In the genomic region with DNA sequence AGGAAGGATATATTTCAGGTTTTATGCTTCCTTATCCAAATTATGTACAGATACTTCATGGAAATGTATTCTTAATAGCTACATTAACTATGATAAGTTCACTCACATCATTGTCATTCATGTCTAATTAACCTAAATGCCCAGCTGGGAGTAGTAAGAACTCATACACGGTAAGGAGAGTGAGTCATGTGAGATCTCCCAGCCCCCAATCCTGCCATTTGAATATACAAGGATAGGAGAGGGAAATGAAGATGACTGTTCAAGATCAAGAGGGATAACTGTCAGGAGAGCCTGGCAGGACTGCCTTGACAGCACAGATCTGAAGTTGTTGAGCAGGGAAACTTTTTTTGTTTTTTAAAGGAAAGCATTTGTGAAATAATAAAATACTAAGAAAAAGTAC, we compare ENCODE assay signal across 26 cellular contexts.
"Had no signal": no experiment of that assay in that cellular context is flagged by ENCODE, and none has a peak within 500 bp of the region (broad histone marks: within the 10 kb centered on the region; RNA-seq: fewer than 3 reads in every experiment).

No MANE protein-coding gene starts in this region.

- DNase-seq: activated CD4-positive, alpha-beta memory T cell treated with anti-CD3 and anti-CD28 coated beads for 36 hours; activated CD4-positive, alpha-beta T cell treated with anti-CD3 and anti-CD28 coated beads for 48 hours; activated CD8-positive, alpha-beta memory T cell treated with anti-CD3 and anti-CD28 coated beads, Interleukin-2, amount 50 U/mL, for 48 hours; activated gamma-delta T cell; activated naive CD4-positive, alpha-beta T cell treated with anti-CD3 and anti-CD28 coated beads, Interleukin-2, amount 10 ng/mL, durations not matched to agents 7 days and 5 days; activated naive CD8-positive, alpha-beta T cell treated with anti-CD3 and anti-CD28 coated beads, Interleukin-2, amount 10 ng/mL, durations not matched to agents 7 days and 5 days; activated T-cell treated with anti-CD3 and anti-CD28 coated beads, Interleukin-2, amount 50 U/mL, for 24 hours; central memory CD4-positive, alpha-beta T cell; heart right ventricle; left ventricle myocardium inferior; naive B cell; ovary; stimulated activated CD4-positive, alpha-beta T cell treated with anti-CD3 and anti-CD28 coated beads, Interleukin-12 subunit alpha, Interleukin-12 subunit beta, amount 100 ng/mL, for 4 hours; stimulated activated CD4-positive, alpha-beta T cell treated with anti-CD3 and anti-CD28 coated beads, Interleukin-4, amount 100 ng/mL, for 24 hours; substantia nigra; T1000; uterus; WERI-Rb-1 had no signal

- H3K9me3 ChIP-seq: ascending aorta, left ventricle myocardium inferior, ovary, uterus had no signal

- ATAC-seq: activated CD4-positive, CD25-positive, alpha-beta regulatory T cell treated with anti-CD3 and anti-CD28 coated beads, Interleukin-2, amount 50 U/mL, for 24 hours; esophagus mucosa; foreskin keratinocyte; heart right ventricle; sciatic nerve; stimulated activated effector memory CD8-positive, alpha-beta T cell treated with anti-CD3 and anti-CD28 coated beads, Interleukin-12 subunit alpha, Interleukin-12 subunit beta, amount 100 ng/mL, for 72 hours had no signal

- H3K27me3 ChIP-seq: ascending aorta, foreskin keratinocyte, heart right ventricle, ovary, uterus had no signal

- H3K36me3 ChIP-seq: ascending aorta, heart right ventricle, left ventricle myocardium inferior, ovary, uterus, WERI-Rb-1 had no signal

- H3K4me1 ChIP-seq: ascending aorta, foreskin keratinocyte, heart right ventricle, left ventricle myocardium inferior, uterus had no signal

- H3K27ac ChIP-seq: ascending aorta, foreskin keratinocyte, heart right ventricle, left ventricle myocardium inferior, ovary, skin epidermis, uterus, WERI-Rb-1 had no signal

- H3K4me3 ChIP-seq: ascending aorta, heart right ventricle, left ventricle myocardium inferior, lung, ovary, skin epidermis, uterus had no signal
